In genomic region chr10:50421026-50421719, GRCh38 we compare ENCODE assay signal across 8 cellular contexts.
A peak's percentile ranks its signal among the peaks of the same experiment; 100 is the strongest.
DNase-seq lines count a peak whose midpoint lies in the region; ATAC-seq and TF ChIP-seq lines count a peak whose summit lies in the region.

No MANE protein-coding gene starts in this region.

- H3K27ac Mint-ChIP-seq in activated T-helper 1 cell treated with anti-CD3 and anti-CD28 coated beads, Interleukin-12 subunit alpha, Interleukin-12 subunit beta, Interleukin-2, Interleukin-4 antibody, amounts not matched to agents 30 ng/mL and 10 ng/mL and 1 ng/mL, durations not matched to agents 14 hours and 24 hours and 36 hours, result no peak overlapping the region

- no peaks in the 10 kb centered on the region for H3F3A ChIP-seq in smooth muscle cell (ENCODE audit: low read depth)

- H3K4me1 ChIP-seq in left ventricle myocardium inferior (peaks cover 53% of the 10 kb centered on the region), smooth muscle cell (ENCODE audit: low read depth) (peaks cover 7% of the 10 kb centered on the region)

- H3K27me3 ChIP-seq in left ventricle myocardium inferior (ENCODE audit: low read depth), result no peaks in the 10 kb centered on the region
- no peaks in the 10 kb centered on the region for H3K27me3 ChIP-seq in smooth muscle cell (ENCODE audit: low read depth)

- H3K27ac ChIP-seq in left ventricle myocardium inferior (replicated peaks) (peak overlapping the region; percentile 50), smooth muscle cell (ENCODE audit: low read depth) (no peak overlapping the region)

- WGBS in smooth muscle cell (ENCODE audit: low lambda C conversion rate), result 77% methylated on average over 6 of the region's 6 CpGs

- H3K4me3 Mint-ChIP-seq in activated T-helper 1 cell treated with anti-CD3 and anti-CD28 coated beads, Interleukin-12 subunit alpha, Interleukin-12 subunit beta, Interleukin-2, Interleukin-4 antibody, amounts not matched to agents 30 ng/mL and 10 ng/mL and 1 ng/mL, durations not matched to agents 14 hours and 24 hours and 36 hours, result no peak overlapping the region

- DNase-seq in NCI-H510A treated with DMSO at 0.1 percent for 48 hours (lab: John Stamatoyannopoulos, UW) (peak; percentile 3), NCI-H510A (lab: John Stamatoyannopoulos, UW) (no peak), LoVo (ENCODE audit: low spot score) (peak; percentile 31), left ventricle myocardium inferior (no peak), smooth muscle cell (lab: John Stamatoyannopoulos, UW; ENCODE audit: unreplicated experiment) (no peak), NCI-H187 (lab: John Stamatoyannopoulos, UW) (no peak)
- DNase-seq in activated T-helper 1 cell treated with anti-CD3 and anti-CD28 coated beads, Interleukin-12 subunit alpha, Interleukin-12 subunit beta, Interleukin-2, Interleukin-4 antibody, amounts not matched to agents 30 ng/mL and 10 ng/mL and 1 ng/mL, durations not matched to agents 14 hours and 24 hours and 36 hours (ENCODE audit: low spot score), result peak; percentile 30

- H2AFZ ChIP-seq in smooth muscle cell (ENCODE audit: low read depth), result no peak overlapping the region

- H3K4me2 ChIP-seq in smooth muscle cell, result no peak overlapping the region

- H3K4me1 Mint-ChIP-seq in activated T-helper 1 cell treated with anti-CD3 and anti-CD28 coated beads, Interleukin-12 subunit alpha, Interleukin-12 subunit beta, Interleukin-2, Interleukin-4 antibody, amounts not matched to agents 30 ng/mL and 10 ng/mL and 1 ng/mL, durations not matched to agents 14 hours and 24 hours and 36 hours (ENCODE audit: low read depth), result peaks cover 56% of the 10 kb centered on the region

- peak; percentile 82 for TF ChIP-seq CTCF in left ventricle myocardium inferior (IDR thresholded peaks at IDR 0.05; ENCODE audit: borderline replicate concordance)
- TF ChIP-seq CTCF in smooth muscle cell (IDR thresholded peaks at IDR 0.05; ENCODE audit: borderline replicate concordance, insufficient read depth, poor library complexity, severe bottlenecking), result peak; percentile 49

- peak; percentile 34 for ATAC-seq in GM21576 (IDR thresholded peaks at IDR 0.05; ENCODE audit: unreplicated experiment)

- intact Hi-C loops in activated T-helper 1 cell treated with anti-CD3 and anti-CD28 coated beads, Interleukin-12 subunit alpha, Interleukin-12 subunit beta, Interleukin-2, Interleukin-4 antibody, amounts not matched to agents 30 ng/mL and 10 ng/mL and 1 ng/mL, durations not matched to agents 14 hours and 24 hours and 36 hours (cut with micrococcal nuclease), result loop anchor here (1.0 to 5.0 kb wide), 5 partner anchors 10 to 130 kb away; no protein-coding TSS in a partner anchor
- intact Hi-C loops in left ventricle myocardium inferior (cut with micrococcal nuclease), result no loop called here

- no peak overlapping the region for H3K4me3 ChIP-seq in left ventricle myocardium inferior
- no peak overlapping the region for H3K4me3 ChIP-seq in smooth muscle cell

- H3K36me3 ChIP-seq in left ventricle myocardium inferior (no peaks in the 10 kb centered on the region), smooth muscle cell (ENCODE audit: low read depth) (no peaks in the 10 kb centered on the region)

- H3K27me3 Mint-ChIP-seq in activated T-helper 1 cell treated with anti-CD3 and anti-CD28 coated beads, Interleukin-12 subunit alpha, Interleukin-12 subunit beta, Interleukin-2, Interleukin-4 antibody, amounts not matched to agents 30 ng/mL and 10 ng/mL and 1 ng/mL, durations not matched to agents 14 hours and 24 hours and 36 hours (ENCODE audit: insufficient read depth), result no peaks in the 10 kb centered on the region

- no peaks in the 10 kb centered on the region for H4K20me1 ChIP-seq in smooth muscle cell (ENCODE audit: low read depth)

- H3K9me3 ChIP-seq in left ventricle myocardium inferior (replicated peaks) (no peaks in the 10 kb centered on the region), smooth muscle cell (replicated peaks; ENCODE audit: low read depth) (no peaks in the 10 kb centered on the region)

- no peak overlapping the region for H3K9ac ChIP-seq in smooth muscle cell (ENCODE audit: low read depth)

- H3K9me3 Mint-ChIP-seq in activated T-helper 1 cell treated with anti-CD3 and anti-CD28 coated beads, Interleukin-12 subunit alpha, Interleukin-12 subunit beta, Interleukin-2, Interleukin-4 antibody, amounts not matched to agents 30 ng/mL and 10 ng/mL and 1 ng/mL, durations not matched to agents 14 hours and 24 hours and 36 hours, result no peaks in the 10 kb centered on the region

- peaks cover 9% of the 10 kb centered on the region for H3K36me3 Mint-ChIP-seq in activated T-helper 1 cell treated with anti-CD3 and anti-CD28 coated beads, Interleukin-12 subunit alpha, Interleukin-12 subunit beta, Interleukin-2, Interleukin-4 antibody, amounts not matched to agents 30 ng/mL and 10 ng/mL and 1 ng/mL, durations not matched to agents 14 hours and 24 hours and 36 hours (ENCODE audit: low read depth)

- H3K79me2 ChIP-seq in smooth muscle cell (ENCODE audit: low read depth), result no peaks in the 10 kb centered on the region

Comparison
In these comparisons a context has a peak if more than half of its experiments do, and no peak if none do; other contexts are left out.
1. DNase-seq: peak in NCI-H510A treated with DMSO at 0.1 percent for 48 hours (single experiment), LoVo (single experiment) and activated T-helper 1 cell treated with anti-CD3 and anti-CD28 coated beads, Interleukin-12 subunit alpha, Interleukin-12 subunit beta, Interleukin-2, Interleukin-4 antibody, amounts not matched to agents 30 ng/mL and 10 ng/mL and 1 ng/mL, durations not matched to agents 14 hours and 24 hours and 36 hours (single experiment); none in NCI-H510A (single experiment), left ventricle myocardium inferior (single experiment), smooth muscle cell (single experiment) and NCI-H187 (0 of 2).